In the genomic region with DNA sequence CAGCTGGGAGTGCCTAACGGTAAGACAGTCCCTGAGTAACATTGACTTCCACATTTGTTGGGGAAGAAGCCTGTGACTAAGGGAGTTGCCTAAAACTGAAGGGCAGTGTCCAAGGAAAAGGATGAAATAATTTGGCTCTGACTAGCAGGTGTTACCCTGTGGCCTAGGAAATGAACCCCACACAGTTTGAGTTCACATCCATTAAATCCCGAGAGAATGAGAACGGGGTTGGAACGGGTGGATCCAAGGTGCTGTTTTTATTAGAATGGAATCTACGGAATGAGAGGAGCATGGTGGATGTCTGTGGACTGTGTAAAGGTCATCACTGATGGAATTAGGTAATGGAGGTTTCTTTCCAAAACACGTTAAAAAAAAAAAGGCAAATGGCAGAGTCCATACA, we compare ENCODE assay signal across 1 cellular context.
A peak's percentile ranks its signal among the peaks of the same experiment; 100 is the strongest.
TF ChIP-seq lines count a peak whose summit lies in the region.

No MANE protein-coding gene starts in this region.

TF ChIP-seq in HepG2, 621 proteins besides CTCF, POLR2A, EP300 and RAD21 (continued from another document):
- no peak for TF ChIP-seq NFYC (CRISPR knock-in tag; IDR thresholded peaks at IDR 0.05)
- no peak for TF ChIP-seq TARDBP (CRISPR knock-in tag; IDR thresholded peaks at IDR 0.05)
- TF ChIP-seq RFX1 (IDR thresholded peaks at IDR 0.05): no peak
- TF ChIP-seq PHF8 (CRISPR knock-in tag; IDR thresholded peaks at IDR 0.05): no peak
- no peak for TF ChIP-seq PAX8 (CRISPR knock-in tag; IDR thresholded peaks at IDR 0.05; ENCODE audit: borderline replicate concordance)
- no peak for TF ChIP-seq ZNF234 (CRISPR knock-in tag; conservative IDR thresholded peaks at IDR 0.05)
- TF ChIP-seq, protein P1, sequence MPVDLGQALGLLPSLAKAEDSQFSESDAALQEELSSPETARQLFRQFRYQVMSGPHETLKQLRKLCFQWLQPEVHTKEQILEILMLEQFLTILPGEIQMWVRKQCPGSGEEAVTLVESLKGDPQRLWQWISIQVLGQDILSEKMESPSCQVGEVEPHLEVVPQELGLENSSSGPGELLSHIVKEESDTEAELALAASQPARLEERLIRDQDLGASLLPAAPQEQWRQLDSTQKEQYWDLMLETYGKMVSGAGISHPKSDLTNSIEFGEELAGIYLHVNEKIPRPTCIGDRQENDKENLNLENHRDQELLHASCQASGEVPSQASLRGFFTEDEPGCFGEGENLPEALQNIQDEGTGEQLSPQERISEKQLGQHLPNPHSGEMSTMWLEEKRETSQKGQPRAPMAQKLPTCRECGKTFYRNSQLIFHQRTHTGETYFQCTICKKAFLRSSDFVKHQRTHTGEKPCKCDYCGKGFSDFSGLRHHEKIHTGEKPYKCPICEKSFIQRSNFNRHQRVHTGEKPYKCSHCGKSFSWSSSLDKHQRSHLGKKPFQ (CRISPR knock-in tag; IDR thresholded peaks at IDR 0.05; ENCODE audit: insufficient replicate concordance): no peak
- TF ChIP-seq ZSCAN20 (CRISPR knock-in tag; IDR thresholded peaks at IDR 0.05; ENCODE audit: borderline replicate concordance): no peak
- TF ChIP-seq JDP2 (CRISPR knock-in tag; IDR thresholded peaks at IDR 0.05; ENCODE audit: borderline replicate concordance): no peak
- TF ChIP-seq ZNF207 (IDR thresholded peaks at IDR 0.05; ENCODE audit: borderline replicate concordance): no peak
- TF ChIP-seq CHD2 (IDR thresholded peaks at IDR 0.05; ENCODE audit: low read depth, low read length): no peak
- TF ChIP-seq ZMYM4 (CRISPR knock-in tag; IDR thresholded peaks at IDR 0.05): peak; percentile 15; the same call in 1 of the 2 replicates
- TF ChIP-seq ZNF879 (CRISPR knock-in tag; IDR thresholded peaks at IDR 0.05): no peak
- TF ChIP-seq REPIN1 (CRISPR knock-in tag; IDR thresholded peaks at IDR 0.05; ENCODE audit: borderline replicate concordance, low read depth): no peak
- TF ChIP-seq CHD4 (IDR thresholded peaks at IDR 0.05; ENCODE audit: borderline replicate concordance, low read length): no peak
- no peak for TF ChIP-seq ZNF274 (CRISPR knock-in tag; IDR thresholded peaks at IDR 0.05)
- peak; percentile 34; the same call in 1 of the 2 replicates for TF ChIP-seq NCOR1 (IDR thresholded peaks at IDR 0.05; ENCODE audit: borderline replicate concordance, low read length)
- TF ChIP-seq ATF7 (IDR thresholded peaks at IDR 0.05): no peak
- no peak for TF ChIP-seq ATF7 (CRISPR knock-in tag; IDR thresholded peaks at IDR 0.05)
- no peak for TF ChIP-seq HIC2 (CRISPR knock-in tag; IDR thresholded peaks at IDR 0.05; ENCODE audit: low read depth)
- TF ChIP-seq SRF (IDR thresholded peaks at IDR 0.05; ENCODE audit: low read depth, low read length): no peak
- no peak for TF ChIP-seq PLSCR1 (CRISPR knock-in tag; IDR thresholded peaks at IDR 0.05; ENCODE audit: borderline replicate concordance)
- no peak for TF ChIP-seq FOXJ3 (CRISPR knock-in tag; IDR thresholded peaks at IDR 0.05; ENCODE audit: borderline replicate concordance)
- TF ChIP-seq MEF2D (CRISPR knock-in tag; IDR thresholded peaks at IDR 0.05): no peak
- no peak for TF ChIP-seq NR2C2 (CRISPR knock-in tag; IDR thresholded peaks at IDR 0.05; ENCODE audit: borderline replicate concordance)
- TF ChIP-seq ATF3 (CRISPR knock-in tag; IDR thresholded peaks at IDR 0.05): no peak
